Comparison of ENCODE assay signal across 8 cellular contexts in genomic region chr5:61450880-61451279, GRCh38.
DNase-seq lines count a peak whose midpoint lies in the region; ATAC-seq and TF ChIP-seq lines count a peak whose summit lies in the region.

No MANE protein-coding gene starts in this region.

- peaks cover 12% of the 10 kb centered on the region for H3K9me3 ChIP-seq in MG63
- H3K9me3 ChIP-seq in ascending aorta, result peaks cover 0 to 14% of the 10 kb centered on the region in 2 donors
- H3K9me3 ChIP-seq in lung (ENCODE audit: control insufficient read depth in 2 of 2, insufficient read depth in 1 of 2, low read length in 1 of 2), result peaks cover 2 to 3% of the 10 kb centered on the region in 2 donors
- peaks cover 8% of the 10 kb centered on the region for H3K9me3 ChIP-seq in CD8-positive, alpha-beta memory T cell (ENCODE audit: low read length)

- no peaks in the 10 kb centered on the region for H3K27me3 Mint-ChIP-seq in CD8-positive, alpha-beta memory T cell

- peak; percentile 81 for DNase-seq in MG63
- DNase-seq in ascending aorta (ENCODE audit: low spot score in 2 of 2), result peak in 1 of 2 donors; percentile 71
- DNase-seq in lung (ENCODE audit: low spot score), result no peak
- no peak for DNase-seq in left colon
- no peak for DNase-seq in CD8-positive, alpha-beta memory T cell
- DNase-seq in activated CD4-positive, CD25-positive, alpha-beta regulatory T cell (lab: John Stamatoyannopoulos, UW), result no peak

- H3K36me3 ChIP-seq in ACC112 (ENCODE audit: insufficient read depth, low read length) (peaks cover 17% of the 10 kb centered on the region; the same call in 1 of the 2 replicates), MG63 (no peaks in the 10 kb centered on the region), ascending aorta (no peaks in the 10 kb centered on the region), lung (ENCODE audit: control insufficient read depth in 2 of 2, insufficient read depth in 2 of 2, low read length in 2 of 2) (no peaks in the 10 kb centered on the region)
- no peaks in the 10 kb centered on the region for H3K36me3 ChIP-seq in CD8-positive, alpha-beta memory T cell (ENCODE audit: insufficient read depth, low read length)

- CTCF ChIA-PET in CD8-positive, alpha-beta memory T cell (lab: Charles Lee), result no interaction called here

- H3K27ac Mint-ChIP-seq in CD8-positive, alpha-beta memory T cell, result no peak overlapping the region

- no peak overlapping the region for H3K4me3 ChIP-seq in ACC112 (ENCODE audit: low read depth, low read length)
- H3K4me3 ChIP-seq in MG63, result no peak overlapping the region
- no peak overlapping the region for H3K4me3 ChIP-seq in ascending aorta
- H3K4me3 ChIP-seq in lung, result no peak overlapping the region
- no peak overlapping the region for H3K4me3 ChIP-seq in CD8-positive, alpha-beta memory T cell (ENCODE audit: low read length)

- TF ChIP-seq CTCF in ascending aorta (IDR thresholded peaks at IDR 0.05), result no peak
- no peak for TF ChIP-seq CTCF in lung (IDR thresholded peaks at IDR 0.05; ENCODE audit: control extremely low read depth, extremely low read depth)

- peaks cover 29% of the 10 kb centered on the region for H3K4me1 ChIP-seq in ACC112 (ENCODE audit: control insufficient read depth, insufficient read depth, low read length, unreplicated experiment)
- H3K4me1 ChIP-seq in ascending aorta, result peaks cover 5 to 23% of the 10 kb centered on the region in 2 donors
- H3K4me1 ChIP-seq in lung (ENCODE audit: control insufficient read depth in 2 of 2, insufficient read depth in 2 of 2, low read length in 2 of 2), result peaks cover 1 to 15% of the 10 kb centered on the region in 2 donors
- no peaks in the 10 kb centered on the region for H3K4me1 ChIP-seq in CD8-positive, alpha-beta memory T cell (ENCODE audit: insufficient read depth, low read length)

- intact Hi-C loops in ascending aorta (cut with DNase I) (loop anchor here (2.0 to 5.0 kb wide), 2 partner anchors 42 to 119 kb away; partner anchors contain the start of gene ZSWIM6), left colon (cut with DNase I, micrococcal nuclease) (no loop called here)

- POLR2A ChIA-PET in CD8-positive, alpha-beta memory T cell (lab: Charles Lee), result no interaction called here

- peaks cover 3 to 14% (median 7%) of the 10 kb centered on the region in 3 donors for H3K4me1 Mint-ChIP-seq in CD8-positive, alpha-beta memory T cell

- H3K9me3 Mint-ChIP-seq in CD8-positive, alpha-beta memory T cell, result peaks cover 17 to 31% (median 23%) of the 10 kb centered on the region in 5 donors

- no peak overlapping the region for H2AFZ ChIP-seq in ACC112 (ENCODE audit: low read length, unreplicated experiment)

- peaks cover 11 to 31% (median 12%) of the 10 kb centered on the region in 3 donors for H3K36me3 Mint-ChIP-seq in CD8-positive, alpha-beta memory T cell

- peaks cover 66% of the 10 kb centered on the region for H3K79me2 ChIP-seq in ACC112 (ENCODE audit: control insufficient read depth, insufficient read depth, low read length, unreplicated experiment)

- no peak overlapping the region for H3K4me3 Mint-ChIP-seq in CD8-positive, alpha-beta memory T cell

- H3K27me3 ChIP-seq in ACC112 (ENCODE audit: insufficient read depth, low read length), result no peaks in the 10 kb centered on the region
- H3K27me3 ChIP-seq in MG63, result no peaks in the 10 kb centered on the region
- H3K27me3 ChIP-seq in ascending aorta, result no peaks in the 10 kb centered on the region
- H3K27me3 ChIP-seq in lung (ENCODE audit: control insufficient read depth, insufficient read depth), result no peaks in the 10 kb centered on the region
- H3K27me3 ChIP-seq in CD8-positive, alpha-beta memory T cell (ENCODE audit: insufficient read depth, low read length, poor library complexity, severe bottlenecking), result no peaks in the 10 kb centered on the region

- ATAC-seq in lung (ENCODE audit: insufficient read depth, low FRiP score) (no peak), left colon (no peak), HG03571 (IDR thresholded peaks at IDR 0.05; ENCODE audit: unreplicated experiment) (no peak)

- H3K27ac ChIP-seq in ACC112 (ENCODE audit: low read depth, low read length), result peak overlapping the region; percentile 93
- H3K27ac ChIP-seq in ascending aorta, result peak overlapping the region; percentile 70 to 84
- peak overlapping the region; percentile 52 to 66 for H3K27ac ChIP-seq in lung (ENCODE audit: low read depth in 1 of 2, low read length in 1 of 2)
- no peak overlapping the region for H3K27ac ChIP-seq in CD8-positive, alpha-beta memory T cell (ENCODE audit: low read depth, low read length)
